ENCODE assay signal across 9 cellular contexts in genomic region chr19:53554804-53555203, GRCh38. TPM values are rescaled to one million over a fixed set of nuclear protein-coding genes. Genes with fewer than 3 reads are reported as not detected.
A peak's percentile ranks its signal among the peaks of the same experiment; 100 is the strongest.
DNase-seq lines count a peak whose midpoint lies in the region; ATAC-seq and TF ChIP-seq lines count a peak whose summit lies in the region.
"Had no signal": no experiment of that assay in that cellular context is flagged by ENCODE, and none has a peak within 500 bp of the region (broad histone marks: within the 10 kb centered on the region; RNA-seq: fewer than 3 reads in every experiment).

No MANE protein-coding gene starts in this region.

- H3K36me3 ChIP-seq in mesodermal cell (ENCODE audit: control insufficient read depth, insufficient read depth, low read length): peaks cover 24% of the 10 kb centered on the region

- no peaks in the 10 kb centered on the region for H3K9me3 ChIP-seq in mesodermal cell (ENCODE audit: control insufficient read depth, low read length)

- H3K4me3 ChIP-seq in cardiac fibroblast (replicated peaks in 1 of 2; ENCODE audit: low read depth in 2 of 2, low read length in 2 of 2) (peak overlapping the region; percentile 58 to 65), mesodermal cell (ENCODE audit: extremely low read depth, insufficient read depth, low read length, poor library complexity, severe bottlenecking) (peak overlapping the region; percentile 48)
- H3K4me3 ChIP-seq: K562 had no signal

- intact Hi-C loops in Right ventricle myocardium inferior (cut with DNase I): no loop called here
- intact Hi-C loops in cardiac septum (cut with DNase I): no loop called here

- DNase-seq in Right ventricle myocardium inferior (ENCODE audit: missing footprints) (no peak), cardiac septum (ENCODE audit: low spot score) (no peak), cardiac fibroblast (ENCODE audit: low read depth in 2 of 2) (no peak), activated gamma-delta T cell treated with Interleukin-2 at 50 U/mL for 16 hours (no peak), DMS114 treated with DMSO at 0.1 percent for 48 hours (lab: John Stamatoyannopoulos, UW; ENCODE audit: unreplicated experiment) (no peak), activated gamma-delta T cell (lab: John Stamatoyannopoulos, UW) (no peak)

- TF ChIP-seq CTCF in cardiac fibroblast (IDR thresholded peaks at IDR 0.05; ENCODE audit: low read depth, low read length): no peak

- WGBS in mesodermal cell (ENCODE audit: insufficient coverage in 2 of 2), 2 experiments: 74 to 77% methylated on average over 10 to 14 of the region's 24 CpGs

- no peak overlapping the region for H3K27ac ChIP-seq in mesodermal cell (ENCODE audit: low read depth, low read length, severe bottlenecking)

- no peaks in the 10 kb centered on the region for H3K4me1 ChIP-seq in mesodermal cell (ENCODE audit: control insufficient read depth, insufficient read depth, low read length, poor library complexity, severe bottlenecking)

- ATAC-seq in Right ventricle myocardium inferior: peak; percentile 45
- no peak for ATAC-seq in GM19324 (IDR thresholded peaks at IDR 0.05; ENCODE audit: low FRiP score, unreplicated experiment)
- ATAC-seq: K562 had no signal

RNA-seq across cellular contexts. Expression of gene ZNF331, which starts 16.9 kb away (rescaled TPM):
- total RNA-seq in Right ventricle myocardium inferior: 9.3 TPM
- total RNA-seq in cardiac septum: 9.8 TPM
- 26.7 TPM for polyA plus RNA-seq in mesodermal cell (2013, experiment 1 of 2)
- 28.2 TPM for polyA plus RNA-seq in mesodermal cell (2013, experiment 2 of 2)
